ENCODE assay signal across 1 cellular context in genomic region chr1:25895365-25895990, GRCh38.
TF ChIP-seq lines count a peak whose summit lies in the region.

No MANE protein-coding gene starts in this region.

TF ChIP-seq in HepG2, 621 proteins besides CTCF, POLR2A, EP300 and RAD21 (continues in another document):
- TF ChIP-seq TFAP4 (IDR thresholded peaks at IDR 0.05; ENCODE audit: borderline replicate concordance, low read depth) (no peak), HBP1 (CRISPR knock-in tag; IDR thresholded peaks at IDR 0.05; ENCODE audit: low read depth) (no peak), TRIM24 (CRISPR knock-in tag; IDR thresholded peaks at IDR 0.05) (no peak), TCF7L2 (IDR thresholded peaks at IDR 0.05; ENCODE audit: low read depth, low read length) (no peak), ZNF777 (CRISPR knock-in tag; IDR thresholded peaks at IDR 0.05) (no peak), ZNF205 (CRISPR knock-in tag; IDR thresholded peaks at IDR 0.05) (no peak), XRCC5 (optimal IDR thresholded peaks at IDR 0.05; ENCODE audit: low read length) (peak; percentile 75), ZNF850 (CRISPR knock-in tag; conservative IDR thresholded peaks at IDR 0.05) (no peak), AHDC1 (CRISPR knock-in tag; IDR thresholded peaks at IDR 0.05; ENCODE audit: borderline replicate concordance) (no peak), ZNF574 (CRISPR knock-in tag; IDR thresholded peaks at IDR 0.05) (peak; percentile 63; the same call in 1 of the 2 replicates), FOXP1 (IDR thresholded peaks at IDR 0.05) (no peak), FOXP1 (CRISPR knock-in tag; IDR thresholded peaks at IDR 0.05) (no peak), TMF1 (CRISPR knock-in tag; IDR thresholded peaks at IDR 0.05; ENCODE audit: low read depth) (no peak), ZNF317 (CRISPR knock-in tag; IDR thresholded peaks at IDR 0.05) (no peak), RORA (CRISPR knock-in tag; IDR thresholded peaks at IDR 0.05) (no peak), HNRNPLL (IDR thresholded peaks at IDR 0.05; ENCODE audit: low read depth, low read length, poor library complexity, severe bottlenecking) (no peak), ZNF20 (CRISPR knock-in tag; IDR thresholded peaks at IDR 0.05) (no peak), RFXANK (CRISPR knock-in tag; IDR thresholded peaks at IDR 0.05) (no peak), ZNF709 (CRISPR knock-in tag; IDR thresholded peaks at IDR 0.05) (no peak), NFYC (CRISPR knock-in tag; IDR thresholded peaks at IDR 0.05) (no peak), ZBTB37 (CRISPR knock-in tag; IDR thresholded peaks at IDR 0.05) (no peak), ZNF225 (CRISPR knock-in tag; IDR thresholded peaks at IDR 0.05) (no peak), TEF (CRISPR knock-in tag; IDR thresholded peaks at IDR 0.05) (no peak), JDP2 (CRISPR knock-in tag; IDR thresholded peaks at IDR 0.05; ENCODE audit: borderline replicate concordance) (no peak), ZNF607 (CRISPR knock-in tag; IDR thresholded peaks at IDR 0.05; ENCODE audit: borderline replicate concordance) (no peak), MIER2 (CRISPR knock-in tag; IDR thresholded peaks at IDR 0.05) (no peak), HES4 (CRISPR knock-in tag; IDR thresholded peaks at IDR 0.05; ENCODE audit: borderline replicate concordance) (no peak), CBX2 (IDR thresholded peaks at IDR 0.05; ENCODE audit: low read depth, low read length) (no peak), CBX2 (CRISPR knock-in tag; IDR thresholded peaks at IDR 0.05; ENCODE audit: low read depth) (no peak), PBX3 (CRISPR knock-in tag; IDR thresholded peaks at IDR 0.05; ENCODE audit: borderline replicate concordance) (no peak), YEATS4 (CRISPR knock-in tag; IDR thresholded peaks at IDR 0.05; ENCODE audit: borderline replicate concordance) (no peak), TP53 (CRISPR knock-in tag; conservative IDR thresholded peaks at IDR 0.05) (no peak), CAMTA2 (CRISPR knock-in tag; IDR thresholded peaks at IDR 0.05; ENCODE audit: borderline replicate concordance) (no peak), ZNF468 (CRISPR knock-in tag; IDR thresholded peaks at IDR 0.05) (no peak), HNF1A (IDR thresholded peaks at IDR 0.05; ENCODE audit: low read depth) (no peak), HNF1A (CRISPR knock-in tag; IDR thresholded peaks at IDR 0.05; ENCODE audit: borderline replicate concordance) (no peak), ZNF703 (CRISPR knock-in tag; IDR thresholded peaks at IDR 0.05; ENCODE audit: borderline replicate concordance) (no peak), ZNF30 (CRISPR knock-in tag; IDR thresholded peaks at IDR 0.05) (no peak), ATF3 (CRISPR knock-in tag; IDR thresholded peaks at IDR 0.05) (no peak), ZNF230 (CRISPR knock-in tag; IDR thresholded peaks at IDR 0.05) (no peak), PHF21A (CRISPR knock-in tag; IDR thresholded peaks at IDR 0.05) (no peak), ZMYM4 (CRISPR knock-in tag; IDR thresholded peaks at IDR 0.05) (peak; percentile 69), ZSCAN12 (CRISPR knock-in tag; IDR thresholded peaks at IDR 0.05) (no peak), ZNF83 (CRISPR knock-in tag; IDR thresholded peaks at IDR 0.05; ENCODE audit: borderline replicate concordance) (no peak), ZNF232 (CRISPR knock-in tag; IDR thresholded peaks at IDR 0.05; ENCODE audit: borderline replicate concordance) (no peak), ZNF510 (CRISPR knock-in tag; IDR thresholded peaks at IDR 0.05; ENCODE audit: low read depth) (no peak)
